Comparison of ENCODE assay signal across 26 cellular contexts in genomic region chrX:68204639-68205038, GRCh38.
"Had no signal": no experiment of that assay in that cellular context is flagged by ENCODE, and none has a peak within 500 bp of the region (broad histone marks: within the 10 kb centered on the region; RNA-seq: fewer than 3 reads in every experiment).

No MANE protein-coding gene starts in this region.

- H3K4me1 ChIP-seq: adrenal gland had no signal

- DNase-seq: activated CD4-positive, alpha-beta T cell treated with anti-CD3 and anti-CD28 coated beads for 36 hours; activated CD4-positive, alpha-beta T cell treated with anti-CD3 and anti-CD28 coated beads, Interleukin-2, amount 10 ng/mL, durations not matched to agents 7 days and 5 days; activated CD4-positive, alpha-beta T cell treated with anti-CD3 and anti-CD28 coated beads, Interleukin-2, amount 50 U/mL, for 48 hours; activated CD8-positive, alpha-beta T cell treated with anti-CD3 and anti-CD28 coated beads, Interleukin-2, amount 10 ng/mL, durations not matched to agents 7 days and 5 days; activated gamma-delta T cell treated with Interleukin-2 at 50 U/mL for 16 hours; activated naive CD4-positive, alpha-beta T cell treated with anti-CD3 and anti-CD28 coated beads for 36 hours; activated T-cell treated with anti-CD3 and anti-CD28 coated beads, Interleukin-2, amount 50 U/mL, for 24 hours; adrenal gland; caudate nucleus; cerebellar nuclear complex; NCI-H1092; NCI-H1436 treated with DMSO at 0.1 percent for 48 hours; NCI-H1694 treated with DMSO at 0.1 percent for 48 hours; NCI-H2029; NCI-H345; NCI-H524 treated with DMSO at 0.1 percent for 48 hours; NK-92 treated with Interleukin-12 subunit alpha and Interleukin-12 subunit beta, amount 100 ng/mL, for 24 hours; SHP77; SJCRH30 had no signal

- H3K27ac ChIP-seq: adrenal gland, KMS-11, SJCRH30, SK-N-MC had no signal

- H3K27me3 Mint-ChIP-seq: activated CD4-positive, alpha-beta T cell treated with anti-CD3 and anti-CD28 coated beads for 36 hours; activated CD4-positive, alpha-beta T cell treated with anti-CD3 and anti-CD28 coated beads, Interleukin-2, amount 10 ng/mL, durations not matched to agents 7 days and 5 days; brain had no signal

- H3K4me2 ChIP-seq: KMS-11 had no signal

- H3K36me3 ChIP-seq: adrenal gland, SJCRH30 had no signal

- H3K9me3 Mint-ChIP-seq: activated CD4-positive, alpha-beta T cell treated with anti-CD3 and anti-CD28 coated beads, Interleukin-2, amount 10 ng/mL, durations not matched to agents 7 days and 5 days; activated naive CD4-positive, alpha-beta T cell treated with anti-CD3 and anti-CD28 coated beads for 36 hours; activated naive CD4-positive, alpha-beta T cell treated with anti-CD3 and anti-CD28 coated beads, Interleukin-2, amount 50 U/mL, for 72 hours; activated T-cell treated with anti-CD3 and anti-CD28 coated beads, Interleukin-2, amount 50 U/mL, for 24 hours; T-helper 1 cell treated with Interleukin-12 subunit alpha and Interleukin-12 subunit beta and Interleukin-4 antibody, amounts not matched to agents 30 μg/mL and 1 μg/mL, for 36 hours; T-helper 2 cell treated with Interferon-gamma antibody and Interleukin-4, amounts not matched to agents 5 μg/mL and 100 μg/mL, for 36 hours; WTC11 had no signal

- H3K9ac ChIP-seq: KMS-11 had no signal

- H3K9me3 ChIP-seq: adrenal gland, SJCRH30 had no signal

- H3K27ac Mint-ChIP-seq: activated CD4-positive, alpha-beta T cell treated with anti-CD3 and anti-CD28 coated beads for 36 hours; activated CD4-positive, alpha-beta T cell treated with anti-CD3 and anti-CD28 coated beads, Interleukin-2, amount 10 ng/mL, durations not matched to agents 7 days and 5 days; activated CD8-positive, alpha-beta T cell treated with anti-CD3 and anti-CD28 coated beads, Interleukin-2, amount 10 ng/mL, durations not matched to agents 7 days and 5 days; activated naive CD4-positive, alpha-beta T cell treated with anti-CD3 and anti-CD28 coated beads for 36 hours; activated naive CD4-positive, alpha-beta T cell treated with anti-CD3 and anti-CD28 coated beads, Interleukin-2, amount 50 U/mL, for 72 hours; activated T-cell treated with anti-CD3 and anti-CD28 coated beads, Interleukin-2, amount 50 U/mL, for 24 hours; T-helper 1 cell treated with Interleukin-12 subunit alpha and Interleukin-12 subunit beta and Interleukin-4 antibody, amounts not matched to agents 30 μg/mL and 1 μg/mL, for 36 hours; T-helper 2 cell treated with Interferon-gamma antibody and Interleukin-4, amounts not matched to agents 5 μg/mL and 100 μg/mL, for 36 hours; WTC11 had no signal

- H3K27me3 ChIP-seq: adrenal gland, SJCRH30 had no signal

- H3K4me1 Mint-ChIP-seq: activated CD4-positive, alpha-beta T cell treated with anti-CD3 and anti-CD28 coated beads for 36 hours; activated CD4-positive, alpha-beta T cell treated with anti-CD3 and anti-CD28 coated beads, Interleukin-2, amount 10 ng/mL, durations not matched to agents 7 days and 5 days; WTC11 had no signal

- H3K4me3 Mint-ChIP-seq: activated CD4-positive, alpha-beta T cell treated with anti-CD3 and anti-CD28 coated beads for 36 hours; activated CD4-positive, alpha-beta T cell treated with anti-CD3 and anti-CD28 coated beads, Interleukin-2, amount 10 ng/mL, durations not matched to agents 7 days and 5 days; activated CD8-positive, alpha-beta T cell treated with anti-CD3 and anti-CD28 coated beads, Interleukin-2, amount 10 ng/mL, durations not matched to agents 7 days and 5 days; activated naive CD4-positive, alpha-beta T cell treated with anti-CD3 and anti-CD28 coated beads for 36 hours; activated T-cell treated with anti-CD3 and anti-CD28 coated beads, Interleukin-2, amount 50 U/mL, for 24 hours; brain; T-helper 1 cell treated with Interleukin-12 subunit alpha and Interleukin-12 subunit beta and Interleukin-4 antibody, amounts not matched to agents 30 μg/mL and 1 μg/mL, for 36 hours; T-helper 2 cell treated with Interferon-gamma antibody and Interleukin-4, amounts not matched to agents 5 μg/mL and 100 μg/mL, for 36 hours; WTC11 had no signal

- H3K36me3 Mint-ChIP-seq: activated naive CD4-positive, alpha-beta T cell treated with anti-CD3 and anti-CD28 coated beads, Interleukin-2, amount 50 U/mL, for 72 hours had no signal

- H3K4me3 ChIP-seq: adrenal gland, SJCRH30, SK-N-MC had no signal
